Comparison of ENCODE assay signal across 9 cellular contexts in the genomic region with DNA sequence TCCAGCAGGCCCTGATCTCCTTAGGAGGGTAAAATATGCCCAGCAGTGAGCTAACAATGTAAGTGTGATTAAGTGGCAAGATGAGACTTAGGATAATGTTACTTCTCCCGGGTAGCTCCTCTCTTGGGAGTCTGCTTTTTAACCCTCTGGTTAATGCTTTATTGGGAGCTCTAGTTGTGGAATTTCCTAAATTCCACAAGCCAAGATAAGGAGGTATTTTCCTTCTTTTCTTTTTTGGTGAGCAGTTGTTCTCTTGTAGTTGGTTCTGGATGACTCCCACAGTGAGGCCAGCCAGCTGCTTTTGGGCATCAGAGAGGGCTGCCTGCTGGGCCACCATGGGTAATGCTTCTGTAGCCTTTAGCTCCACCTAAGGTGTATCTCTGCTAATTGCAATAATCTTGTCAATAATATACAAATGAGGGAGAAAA.
DNase-seq lines count a peak whose midpoint lies in the region; ATAC-seq and TF ChIP-seq lines count a peak whose summit lies in the region.
"Had no signal": no experiment of that assay in that cellular context is flagged by ENCODE, and none has a peak within 500 bp of the region (broad histone marks: within the 10 kb centered on the region; RNA-seq: fewer than 3 reads in every experiment).

No MANE protein-coding gene starts in this region.

- H3K27ac ChIP-seq in ACC112 (ENCODE audit: low read depth, low read length) (no peak overlapping the region), subcutaneous abdominal adipose tissue (ENCODE audit: low read depth, low read length) (peak overlapping the region; percentile 14)

- ATAC-seq in HG03095 (IDR thresholded peaks at IDR 0.05; ENCODE audit: unreplicated experiment): no peak
- no peak for ATAC-seq in HG03196 (IDR thresholded peaks at IDR 0.05; ENCODE audit: unreplicated experiment)
- ATAC-seq in HG03460 (IDR thresholded peaks at IDR 0.05; ENCODE audit: unreplicated experiment): no peak

- no peaks in the 10 kb centered on the region for H3K79me2 ChIP-seq in ACC112 (ENCODE audit: control insufficient read depth, insufficient read depth, low read length, unreplicated experiment)

- H3K4me1 ChIP-seq in ACC112 (ENCODE audit: control insufficient read depth, insufficient read depth, low read length, unreplicated experiment) (peaks cover 28% of the 10 kb centered on the region), subcutaneous abdominal adipose tissue (ENCODE audit: control insufficient read depth in 5 of 5, insufficient read depth in 5 of 5, low read length in 5 of 5) (peaks cover 0 to 16% (median 8%) of the 10 kb centered on the region in 5 donors)

- DNase-seq in GM13976 (ENCODE audit: low spot score) (peak; percentile 44), NCI-H748 (lab: John Stamatoyannopoulos, UW; ENCODE audit: unreplicated experiment) (peak; percentile 58), fibroblast of mammary gland (ENCODE audit: low read depth) (no peak)

- peak overlapping the region; percentile 6 for H2AFZ ChIP-seq in ACC112 (ENCODE audit: low read length, unreplicated experiment)

- TF ChIP-seq CTCF in GM13976 (IDR thresholded peaks at IDR 0.05; ENCODE audit: borderline replicate concordance, control extremely low read depth, extremely low read depth, insufficient read depth, missing control alignments) (peak; percentile 22), fibroblast of mammary gland (conservative IDR thresholded peaks at IDR 0.05; ENCODE audit: control insufficient read depth, insufficient read depth, low read depth, low read length) (peak; percentile 26)

- H3K4me3 ChIP-seq in ACC112 (ENCODE audit: low read depth, low read length): no peak overlapping the region
- no peak overlapping the region for H3K4me3 ChIP-seq in fibroblast of mammary gland (ENCODE audit: control insufficient read depth, low read depth, low read length)
- no peak overlapping the region for H3K4me3 ChIP-seq in subcutaneous abdominal adipose tissue (ENCODE audit: low read depth in 1 of 5, low read length in 5 of 5)
- H3K4me3 ChIP-seq: HAP-1 had no signal

- peak overlapping the region in 1 of 5 donors; percentile 24 for H3K9ac ChIP-seq in subcutaneous abdominal adipose tissue (ENCODE audit: low read length in 5 of 5)

- H3K27me3 ChIP-seq in ACC112 (ENCODE audit: insufficient read depth, low read length): no peaks in the 10 kb centered on the region
- no peaks in the 10 kb centered on the region for H3K27me3 ChIP-seq in subcutaneous abdominal adipose tissue (ENCODE audit: control insufficient read depth in 5 of 5, insufficient read depth in 4 of 5, low read length in 5 of 5)

- in situ Hi-C loops in GM13976 (cut with MboI; ENCODE audit: low sequenced_read_pairs, unreplicated experiment): loop anchor here (10.0 kb wide), 2 partner anchors 125 to 295 kb away; no protein-coding TSS in a partner anchor

- H3K36me3 ChIP-seq in ACC112 (ENCODE audit: insufficient read depth, low read length) (no peaks in the 10 kb centered on the region), subcutaneous abdominal adipose tissue (ENCODE audit: control insufficient read depth in 5 of 5, insufficient read depth in 5 of 5, low read length in 5 of 5) (no peaks in the 10 kb centered on the region)
- H3K36me3 ChIP-seq: HAP-1 had no signal

- no peaks in the 10 kb centered on the region for H3K9me3 ChIP-seq in subcutaneous abdominal adipose tissue (ENCODE audit: control insufficient read depth in 5 of 5, low read length in 5 of 5)
- H3K9me3 ChIP-seq: HAP-1 had no signal
